ENCODE assay signal across 17 cellular contexts in the genomic region with DNA sequence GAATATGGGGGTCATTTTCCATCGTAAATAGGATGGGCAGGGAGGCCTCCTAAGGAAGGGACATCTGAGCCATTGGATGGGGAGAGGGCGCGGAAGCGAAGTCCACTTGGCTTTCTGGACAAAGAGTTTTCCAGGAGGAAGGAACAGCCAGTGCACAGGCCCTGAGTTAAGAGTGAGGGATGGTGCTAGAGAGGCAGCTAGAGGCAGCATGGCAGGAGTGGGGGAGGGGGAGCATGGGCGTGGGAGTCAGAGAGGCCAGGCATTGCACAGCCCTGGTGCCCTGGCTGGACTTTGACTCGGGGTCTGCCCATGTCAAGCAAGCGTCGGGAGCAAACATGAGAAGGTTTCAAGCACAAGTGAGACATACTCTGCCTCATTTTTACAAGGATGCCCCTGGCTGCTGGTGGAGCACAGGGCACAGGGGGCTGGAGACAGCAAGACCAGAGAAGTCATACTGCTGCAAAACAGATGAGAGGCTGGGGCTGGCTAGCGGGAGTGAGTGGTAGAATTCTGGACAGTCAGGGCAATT. TPM values are rescaled to one million over a fixed set of nuclear protein-coding genes. Genes with fewer than 3 reads are reported as not detected.
DNase-seq lines count a peak whose midpoint lies in the region; ATAC-seq, FAIRE-seq and TF ChIP-seq lines count a peak whose summit lies in the region.
"Had no signal": no experiment of that assay in that cellular context is flagged by ENCODE, and none has a peak within 500 bp of the region (broad histone marks: within the 10 kb centered on the region; RNA-seq: fewer than 3 reads in every experiment).

No MANE protein-coding gene starts in this region.

- peaks cover 0 to 9% of the 10 kb centered on the region in 2 experiments; a peak in 1 of 5 replicates for H3K4me1 ChIP-seq in K562 (replicated peaks in 1 of 2; ENCODE audit: control insufficient read depth in 2 of 2, insufficient read depth in 2 of 2, low read length in 2 of 2)
- H3K4me1 ChIP-seq in liver (ENCODE audit: control insufficient read depth in 4 of 4, insufficient read depth in 4 of 4, low read length in 3 of 4), result peaks cover 0 to 14% (median 7%) of the 10 kb centered on the region in 4 donors
- peaks cover 0 to 5% (median 0%) of the 10 kb centered on the region in 12 donors for H3K4me1 ChIP-seq in heart left ventricle

- H3K27ac ChIP-seq in K562 (ENCODE audit: extremely low read depth, low read depth, low read length) (no peak overlapping the region), liver (ENCODE audit: low read depth in 1 of 2, low read length in 2 of 2) (no peak overlapping the region), substantia nigra (ENCODE audit: low read depth, low read length, poor library complexity, severe bottlenecking) (peak overlapping the region; percentile 84), heart left ventricle (no peak overlapping the region)

- no peak overlapping the region for H3K4me2 ChIP-seq in K562 (ENCODE audit: insufficient read depth, low read length)

- DNase-seq in COLO668 (lab: John Stamatoyannopoulos, UW; ENCODE audit: unreplicated experiment) (peak; percentile 15), K562 (ENCODE audit: extremely low read depth in 1 of 4, low spot score in 3 of 4) (peak in 1 of 4 experiments; percentile 57), substantia nigra (lab: John Stamatoyannopoulos, UW) (no peak), heart left ventricle (no peak), NCI-H1092 (lab: John Stamatoyannopoulos, UW) (no peak), OCI-M1 (lab: John Stamatoyannopoulos, UW) (no peak)
- DNase-seq: CD4-positive, alpha-beta T cell; DND-41; KG1; NCI-H1436; NCI-H2029 treated with DMSO at 0.1 percent for 48 hours; NCI-H510A; NCI-H774 had no signal

- H4K20me1 ChIP-seq in K562 (replicated peaks; ENCODE audit: control insufficient read depth, insufficient read depth, low read length), result peaks cover 68% of the 10 kb centered on the region

- FAIRE-seq in K562 (lab: Jason Lieb, UNC), result no peak
- FAIRE-seq: G401.6 had no signal

- TF ChIP-seq RAD21 in K562 (CRISPR knock-in tag; conservative IDR thresholded peaks at IDR 0.05 in 1 of 2, IDR thresholded peaks at IDR 0.05 in 1 of 2) (no peak), liver (IDR thresholded peaks at IDR 0.05) (no peak)

- H3K27me3 ChIP-seq in K562 (ENCODE audit: control insufficient read depth in 2 of 2, insufficient read depth in 2 of 2, low read length in 2 of 2), result peaks cover 39 to 92% of the 10 kb centered on the region in 2 experiments
- H3K27me3 ChIP-seq in liver (ENCODE audit: control insufficient read depth in 4 of 4, insufficient read depth in 4 of 4, low read length in 3 of 4), result no peaks in the 10 kb centered on the region
- no peaks in the 10 kb centered on the region for H3K27me3 ChIP-seq in heart left ventricle

- TF ChIP-seq CTCF in K562 (IDR thresholded peaks at IDR 0.05 in 2 of 3, conservative IDR thresholded peaks at IDR 0.05 in 1 of 3; ENCODE audit: insufficient read depth in 2 of 3, low read depth in 1 of 3, low read length in 3 of 3) (no peak), liver (IDR thresholded peaks at IDR 0.05; ENCODE audit: low read depth, low read length, missing input control) (no peak), heart left ventricle (IDR thresholded peaks at IDR 0.05) (no peak)

- H3K9me3 ChIP-seq in K562 (replicated peaks; ENCODE audit: control insufficient read depth, insufficient read depth, low read depth, low read length) (no peaks in the 10 kb centered on the region), liver (ENCODE audit: control insufficient read depth in 4 of 4, low read length in 3 of 4) (no peaks in the 10 kb centered on the region), heart left ventricle (no peaks in the 10 kb centered on the region)

- H3K4me3 ChIP-seq in K562 (no peak overlapping the region), liver (ENCODE audit: low read depth in 1 of 3, low read length in 3 of 3) (no peak overlapping the region), heart left ventricle (no peak overlapping the region)

- TF ChIP-seq EP300 in K562 (IDR thresholded peaks at IDR 0.05; ENCODE audit: low read length), result no peak

- CTCF ChIA-PET in K562 (lab: Yijun Ruan, JAX; ENCODE audit: low intra/inter-chr PET ratio), result no interaction called here

- ATAC-seq in K562, result no peak
- no peak for ATAC-seq in heart left ventricle
- ATAC-seq: HCT116, Panc1 had no signal

- H3K9me1 ChIP-seq in K562 (ENCODE audit: control insufficient read depth, insufficient read depth, low read length), result peaks cover 24% of the 10 kb centered on the region

- in situ Hi-C loops in K562 (cut with MboI), result no loop called here

- POLR2A ChIA-PET in K562 (lab: Yijun Ruan, JAX), result interaction anchor here (0.5 kb wide), 1 partner anchor 141 kb away, joined by 3 read pairs; no protein-coding TSS in a partner anchor

- intact Hi-C loops in K562 (cut with micrococcal nuclease), result no loop called here
- intact Hi-C loops in heart left ventricle (cut with DNase I), result no loop called here

- H3K9ac ChIP-seq in K562 (ENCODE audit: insufficient read depth in 1 of 2, low read depth in 2 of 2, low read length in 2 of 2), result no peak overlapping the region
- H3K9ac ChIP-seq in liver (ENCODE audit: low read depth in 1 of 2, low read length in 2 of 2), result no peak overlapping the region

- TF ChIP-seq POLR2A in K562 (conservative IDR thresholded peaks at IDR 0.05) (no peak), heart left ventricle (IDR thresholded peaks at IDR 0.05) (no peak)

- H2AFZ ChIP-seq in K562 (ENCODE audit: low read depth, low read length), result no peak overlapping the region

- WGBS in K562 (ENCODE audit: insufficient coverage, low coverage, missing lambda C conversion rate), result 1% methylated on average over 9 of the region's 9 CpGs
- 67% methylated on average over 9 of the region's 9 CpGs for WGBS in liver
- WGBS in heart left ventricle, 4 donors, result 92 to 95% (median 94%) methylated on average over 9 of the region's 9 CpGs

- no peaks in the 10 kb centered on the region for H3K36me3 ChIP-seq in K562 (ENCODE audit: control insufficient read depth, insufficient read depth, low read length)
- H3K36me3 ChIP-seq in liver (ENCODE audit: control insufficient read depth in 4 of 4, insufficient read depth in 3 of 4, low read depth in 1 of 4, low read length in 3 of 4), result no peaks in the 10 kb centered on the region
- H3K36me3 ChIP-seq in heart left ventricle, result no peaks in the 10 kb centered on the region

- no TSS peak for BruUV-seq in K562 (replicated peaks; lab: Mats Ljungman, UMichigan)

- no peaks in the 10 kb centered on the region for H3K79me2 ChIP-seq in K562 (ENCODE audit: control insufficient read depth, insufficient read depth, low read length)

TF ChIP-seq in K562, 482 proteins besides CTCF, POLR2A, EP300 and RAD21 (continues in another document):
- TF ChIP-seq XRCC5 (IDR thresholded peaks at IDR 0.05; ENCODE audit: low read depth, low read length), result no peak
- peak; percentile 59; the same call in 1 of the 2 replicates for TF ChIP-seq GTF2F1 (IDR thresholded peaks at IDR 0.05; ENCODE audit: low read depth, low read length)
- 0 out of 2 replicates have a peak, but pooled peaks have one; percentile 50 for TF ChIP-seq ZC3H11A (IDR thresholded peaks at IDR 0.05; ENCODE audit: low read depth, low read length)
- peak; percentile 69 for TF ChIP-seq EGR1 (conservative IDR thresholded peaks at IDR 0.05)

TF ChIP-seq in liver, 16 proteins besides CTCF, POLR2A, EP300 and RAD21 (continues in another document):
- TF ChIP-seq SP1 (IDR thresholded peaks at IDR 0.05) (peak; percentile 58), FOXA2 (IDR thresholded peaks at IDR 0.05) (no peak), HNF4G (IDR thresholded peaks at IDR 0.05) (peak; percentile 26), GABPA (IDR thresholded peaks at IDR 0.05 in 1 of 2, conservative IDR thresholded peaks at IDR 0.05 in 1 of 2) (no peak), NR2F2 (IDR thresholded peaks at IDR 0.05) (no peak), RXRA (IDR thresholded peaks at IDR 0.05) (peak in 1 of 2 donors; percentile 8)
- TF ChIP-seq, protein P1, sequence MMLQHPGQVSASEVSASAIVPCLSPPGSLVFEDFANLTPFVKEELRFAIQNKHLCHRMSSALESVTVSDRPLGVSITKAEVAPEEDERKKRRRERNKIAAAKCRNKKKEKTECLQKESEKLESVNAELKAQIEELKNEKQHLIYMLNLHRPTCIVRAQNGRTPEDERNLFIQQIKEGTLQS (IDR thresholded peaks at IDR 0.05), result no peak

RNA-seq across cellular contexts. Expression of gene GNAZ, which starts 9.0 kb away (rescaled TPM):
- 0.79 and 1.2 TPM in 2 replicates for total RNA-seq in K562 (2011; cell fraction: chromatin; rRNA removed; ENCODE audit: low replicate concordance)
- 0.50 and 0.79 TPM in 2 replicates for total RNA-seq in K562 (2011; cell fraction: nucleolus; rRNA removed)
- 0.29 and 0.46 TPM in 2 replicates for total RNA-seq in K562 (2011; cell fraction: nucleoplasm; rRNA removed)
- total RNA-seq in K562 (2014; rRNA removed) (0.14 and 0.24 TPM in 2 replicates), K562 (2014; rRNA removed; fragmentation: Illumina TruSeq; extraction: Trizol) (0.04 and 0.10 TPM in 2 replicates), K562 (2015; rRNA removed; fragmentation: Illumina TruSeq; extraction: Trizol) (0.04 and 0.11 TPM in 2 replicates), K562 (2021) (0.22 and 0.74 TPM in 2 replicates), liver (1 to 10 TPM in 1 of 2 donors, under 1 TPM in 1; 0.33 to 2.2 TPM), heart left ventricle (10 to 100 TPM in 1 of 9 donors, 1 to 10 TPM in 8; 1.8 to 13.9 (median 2.6) TPM)
- polyA plus RNA-seq in K562 (2011; rRNA removed) (0.13 and 0.22 TPM in 2 replicates), K562 (2014; fragmentation: Illumina TruSeq; extraction: Trizol) (0.12 and 0.13 TPM in 2 replicates), K562 (2014; fragmentation: Nextera tagmentation; extraction: Ambion mirVana) (not detected), K562 (2014; rRNA removed) (0.18 TPM in 1 of 2 replicates, not detected in the other), liver (under 1 TPM; 0.21 to 0.43 TPM), heart left ventricle (1 to 10 TPM; 1.1 to 1.9 TPM)
- 0.15 and 0.31 TPM in 2 replicates for polyA plus RNA-seq in K562 (2011; cell fraction: cytosol; rRNA removed)
- polyA plus RNA-seq in K562 (2011; cell fraction: nucleus; rRNA removed), result 0.35 and 0.60 TPM in 2 replicates
- 0.14 and 0.26 TPM in 2 replicates for polyA plus RNA-seq in K562 (2012)
- polyA minus RNA-seq in K562 (2011; rRNA and poly(A)+ RNA removed), result 0.21 and 0.32 TPM in 2 replicates
- 0.57 TPM in 1 of 2 replicates, not detected in the other for polyA minus RNA-seq in K562 (2011; cell fraction: cytosol; rRNA and poly(A)+ RNA removed)
- 0.40 and 0.67 TPM in 2 replicates for polyA minus RNA-seq in K562 (2011; cell fraction: nucleus; rRNA and poly(A)+ RNA removed)
